Comparison of ENCODE assay signal across 10 cellular contexts in genomic region chr21:31343030-31343510, GRCh38. TPM values are rescaled to one million over a fixed set of nuclear protein-coding genes. Genes with fewer than 3 reads are reported as not detected.
DNase-seq lines count a peak whose midpoint lies in the region; ATAC-seq and TF ChIP-seq lines count a peak whose summit lies in the region.
"Had no signal": no experiment of that assay in that cellular context is flagged by ENCODE, and none has a peak within 500 bp of the region (broad histone marks: within the 10 kb centered on the region; RNA-seq: fewer than 3 reads in every experiment).

No MANE protein-coding gene starts in this region.

- H3K27me3 ChIP-seq in right cardiac atrium (ENCODE audit: control insufficient read depth, insufficient read depth) (no peaks in the 10 kb centered on the region), vagina (no peaks in the 10 kb centered on the region)

- TF ChIP-seq CTCF in chondrocyte (IDR thresholded peaks at IDR 0.05) (no peak), vagina (IDR thresholded peaks at IDR 0.05) (no peak)

- WGBS in right cardiac atrium, result 7% methylated on average over 2 of the region's 2 CpGs
- WGBS in mesodermal cell (ENCODE audit: insufficient coverage in 2 of 2), 2 experiments, result 43 to 50% methylated on average over 1 of the region's 2 CpGs

- H3K27me3 Mint-ChIP-seq in chondrocyte (ENCODE audit: low read depth), result no peaks in the 10 kb centered on the region

- no peak for ATAC-seq in right cardiac atrium
- no peak for ATAC-seq in HG02588 (IDR thresholded peaks at IDR 0.05; ENCODE audit: unreplicated experiment)

- H3K27ac Mint-ChIP-seq in chondrocyte (ENCODE audit: unreplicated experiment), result no peak overlapping the region

- no peaks in the 10 kb centered on the region for H3K9me3 Mint-ChIP-seq in chondrocyte (ENCODE audit: low read depth)

- peak overlapping the region; percentile 40 for H3K4me3 ChIP-seq in right cardiac atrium (ENCODE audit: low read length)
- H3K4me3 ChIP-seq in mesodermal cell (ENCODE audit: extremely low read depth, insufficient read depth, low read length, poor library complexity, severe bottlenecking), result peak overlapping the region; percentile 57
- peak overlapping the region in 1 of 2 donors; percentile 50 for H3K4me3 ChIP-seq in vagina
- H3K4me3 ChIP-seq: mucosa of descending colon had no signal

- no peak for TF ChIP-seq POLR2A in vagina (IDR thresholded peaks at IDR 0.05)

- H3K27ac ChIP-seq in right cardiac atrium (ENCODE audit: low read length) (no peak overlapping the region), mesodermal cell (ENCODE audit: low read depth, low read length, severe bottlenecking) (no peak overlapping the region), vagina (peak overlapping the region; percentile 21)

- H3K9me3 ChIP-seq in right cardiac atrium (ENCODE audit: control insufficient read depth, low read length), result no peaks in the 10 kb centered on the region
- H3K9me3 ChIP-seq in mesodermal cell (ENCODE audit: control insufficient read depth, low read length), result no peaks in the 10 kb centered on the region
- H3K9me3 ChIP-seq in vagina, result no peaks in the 10 kb centered on the region
- H3K9me3 ChIP-seq: mucosa of descending colon had no signal

- H3K4me3 Mint-ChIP-seq in chondrocyte (ENCODE audit: unreplicated experiment), result peak overlapping the region; percentile 91

- DNase-seq in right cardiac atrium, result no peak
- DNase-seq in cardiac septum (ENCODE audit: low spot score), result no peak
- no peak for DNase-seq in chondrocyte (ENCODE audit: low spot score)
- DNase-seq in vagina (ENCODE audit: extremely low spot score in 2 of 2), result no peak
- DNase-seq in HK-2 (ENCODE audit: unreplicated experiment), result no peak
- DNase-seq in ureter (ENCODE audit: low spot score), result no peak
- DNase-seq: mucosa of descending colon, NCI-H2081 had no signal

- H3K4me1 Mint-ChIP-seq in chondrocyte (ENCODE audit: low read depth), result peaks cover 21% of the 10 kb centered on the region

- peaks cover 2% of the 10 kb centered on the region for H3K36me3 Mint-ChIP-seq in chondrocyte (ENCODE audit: low read depth)

- H3K36me3 ChIP-seq in mesodermal cell (ENCODE audit: control insufficient read depth, insufficient read depth, low read length) (no peaks in the 10 kb centered on the region), vagina (no peaks in the 10 kb centered on the region)

- intact Hi-C loops in right cardiac atrium (cut with DNase I) (loop anchor here in 2 of 4 donors (10.0 kb wide), 2 partner anchors 232 to 242 kb away; no protein-coding TSS in a partner anchor), cardiac septum (cut with DNase I) (no loop called here), vagina (cut with DNase I) (no loop called here)

- no peaks in the 10 kb centered on the region for H3K4me1 ChIP-seq in right cardiac atrium (ENCODE audit: control insufficient read depth, insufficient read depth, low read length)
- H3K4me1 ChIP-seq in mesodermal cell (ENCODE audit: control insufficient read depth, insufficient read depth, low read length, poor library complexity, severe bottlenecking), result peaks cover 13% of the 10 kb centered on the region
- peaks cover 16% of the 10 kb centered on the region for H3K4me1 ChIP-seq in vagina

RNA-seq across cellular contexts. Expression of gene TIAM1, which starts 1.0 kb away (rescaled TPM):
- total RNA-seq in right cardiac atrium, result 10 to 100 TPM in 1 of 4 donors, 1 to 10 TPM in 3; 6.5 to 13.9 (median 9.0) TPM
- 3.9 TPM for polyA plus RNA-seq in right cardiac atrium
- 2.1 TPM for total RNA-seq in cardiac septum
- total RNA-seq in chondrocyte, result 6.6 to 8.2 TPM (median 7.7 TPM) in 3 replicates
- polyA plus RNA-seq in mesodermal cell (2013, experiment 1 of 2), result 24.0 TPM
- polyA plus RNA-seq in mesodermal cell (2013, experiment 2 of 2), result 21.7 TPM
- total RNA-seq in vagina, result 41.3 TPM
- 94.2 TPM for total RNA-seq in ureter
